In the genomic region with DNA sequence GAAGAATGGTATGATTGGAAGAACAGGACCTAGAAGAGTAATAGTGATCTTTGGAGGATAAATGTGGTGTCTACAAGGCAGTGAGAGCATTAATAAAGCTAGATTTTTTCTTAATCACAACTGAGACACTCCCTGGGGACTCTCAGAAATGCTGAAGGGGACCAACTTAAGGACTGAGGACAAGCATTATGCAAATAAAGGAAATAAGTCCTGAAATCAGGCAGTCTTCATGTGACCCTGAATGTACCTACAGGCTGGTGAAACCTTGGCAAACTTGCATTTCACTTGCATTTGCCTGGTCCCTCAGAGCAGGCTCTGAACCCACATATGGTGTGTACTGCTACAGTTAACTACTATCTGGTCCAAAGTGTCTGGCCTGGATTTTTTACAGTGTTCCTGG, we compare ENCODE assay signal across 24 cellular contexts. TPM values are rescaled to one million over a fixed set of nuclear protein-coding genes. Genes with fewer than 3 reads are reported as not detected.
A peak's percentile ranks its signal among the peaks of the same experiment; 100 is the strongest.
DNase-seq lines count a peak whose midpoint lies in the region; ATAC-seq and TF ChIP-seq lines count a peak whose summit lies in the region.
"Had no signal": no experiment of that assay in that cellular context is flagged by ENCODE, and none has a peak within 500 bp of the region (broad histone marks: within the 10 kb centered on the region; RNA-seq: fewer than 3 reads in every experiment).

No MANE protein-coding gene starts in this region.

- no peak overlapping the region for H3K27ac ChIP-seq in gastrocnemius medialis
- no peak overlapping the region for H3K27ac ChIP-seq in aorta (ENCODE audit: low read depth in 1 of 2, low read length in 2 of 2)
- H3K27ac ChIP-seq: A549; BLaER1 treated with 17β-estradiol and CSF1 and Interleukin-3, amounts not matched to agents 10 nM and 100 nM; HL-60; KMS-11 had no signal

- DNase-seq in DMS79 (lab: John Stamatoyannopoulos, UW) (peak; percentile 69), germinal center (ENCODE audit: low spot score) (peak; percentile 3), NCI-H69 (lab: John Stamatoyannopoulos, UW) (no peak), gastrocnemius medialis (no peak), aorta (no peak)
- DNase-seq: CD8-positive, alpha-beta memory T cell; DMS53; H7; HFFc6; NCI-H1092; NCI-H146; NCI-H2029 treated with DMSO at 0.1 percent for 48 hours; NCI-H446 treated with DMSO at 0.1 percent for 48 hours; NCI-H748 treated with DMSO at 0.1 percent for 48 hours; NK-92 treated with Interleukin-12 subunit alpha and Interleukin-12 subunit beta, amount 100 ng/mL, for 24 hours; Right ventricle myocardium superior; SW 1271 had no signal

- ATAC-seq in GM18511 (IDR thresholded peaks at IDR 0.05; ENCODE audit: unreplicated experiment) (peak; percentile 46), HG03571 (IDR thresholded peaks at IDR 0.05; ENCODE audit: unreplicated experiment) (peak; percentile 43), gastrocnemius medialis (no peak), aorta (ENCODE audit: low FRiP score) (no peak)
- ATAC-seq: A549 had no signal

- intact Hi-C loops in gastrocnemius medialis (cut with DNase I; ENCODE audit: low total_unique reads) (no loop called here), aorta (cut with DNase I) (no loop called here)

- H3K4me1 ChIP-seq in gastrocnemius medialis (no peaks in the 10 kb centered on the region), aorta (ENCODE audit: control insufficient read depth in 1 of 2, insufficient read depth in 2 of 2, low read length in 2 of 2) (no peaks in the 10 kb centered on the region)
- H3K4me1 ChIP-seq: A549 had no signal

- TF ChIP-seq POLR2A in gastrocnemius medialis (IDR thresholded peaks at IDR 0.05) = no peak

- no peaks in the 10 kb centered on the region for H3K27me3 ChIP-seq in gastrocnemius medialis
- H3K27me3 ChIP-seq in aorta (ENCODE audit: control insufficient read depth in 1 of 2, insufficient read depth in 2 of 2, low read length in 1 of 2) = no peaks in the 10 kb centered on the region
- H3K27me3 ChIP-seq: BLaER1 treated with 17β-estradiol and CSF1 and Interleukin-3, amounts not matched to agents 10 nM and 100 nM had no signal

- in situ Hi-C loops in gastrocnemius medialis (cut with MboI; ENCODE audit: low sequenced_read_pairs in 4 of 4) = no loop called here

- H3K4me3 ChIP-seq in gastrocnemius medialis = no peak overlapping the region
- H3K4me3 ChIP-seq in aorta (ENCODE audit: low read length in 2 of 2) = no peak overlapping the region
- H3K4me3 ChIP-seq: A549; BLaER1 treated with 17β-estradiol and CSF1 and Interleukin-3, amounts not matched to agents 10 nM and 100 nM had no signal

- no peaks in the 10 kb centered on the region for H3K9me3 ChIP-seq in gastrocnemius medialis
- H3K9me3 ChIP-seq in aorta (ENCODE audit: control insufficient read depth, low read length) = no peaks in the 10 kb centered on the region
- H3K9me3 ChIP-seq: A549; BLaER1 treated with 17β-estradiol and CSF1 and Interleukin-3, amounts not matched to agents 10 nM and 100 nM had no signal

- TF ChIP-seq CTCF in gastrocnemius medialis (IDR thresholded peaks at IDR 0.05 in 4 of 5, conservative IDR thresholded peaks at IDR 0.05 in 1 of 5) = no peak

- H3K36me3 ChIP-seq in gastrocnemius medialis (no peaks in the 10 kb centered on the region), aorta (ENCODE audit: control insufficient read depth in 1 of 2, insufficient read depth in 2 of 2, low read length in 1 of 2) (no peaks in the 10 kb centered on the region)
- H3K36me3 ChIP-seq: BLaER1 treated with 17β-estradiol and CSF1 and Interleukin-3, amounts not matched to agents 10 nM and 100 nM had no signal

RNA-seq across cellular contexts. Expression of a gene that starts 19.3 kb away (rescaled TPM):
- total RNA-seq in gastrocnemius medialis (1 to 10 TPM in 1 of 4 donors, under 1 TPM in 1, not detected in 2; 0.24 to 3.4 TPM), aorta (under 1 TPM; 0.45 to 0.84 TPM)
- polyA plus RNA-seq in aorta = 1 to 10 TPM in 1 of 2 donors, not detected in 1; 1.6 TPM

RNA-seq across cellular contexts. Expression of a gene that starts 37.8 kb away (rescaled TPM):
- under 1 TPM in 1 of 4 donors, not detected in 3; 0.15 TPM for total RNA-seq in gastrocnemius medialis
- 1 to 10 TPM; 2.4 to 3.3 TPM for total RNA-seq in aorta
- 1 to 10 TPM; 1.6 to 2.3 TPM for polyA plus RNA-seq in aorta
- total RNA-seq: OCI-LY7 had no signal

Comparison
In these comparisons a context has a peak if more than half of its experiments do, and no peak if none do; other contexts are left out.
1. DNase-seq: peak in DMS79 (single experiment) and germinal center (single experiment); none in NCI-H69 (single experiment), gastrocnemius medialis (0 of 2) and aorta (0 of 2).
2. ATAC-seq: peak in GM18511 (single experiment) and HG03571 (single experiment); none in gastrocnemius medialis (0 of 2) and aorta (single experiment).